Comparison of ENCODE assay signal across 1 cellular context in the genomic region with DNA sequence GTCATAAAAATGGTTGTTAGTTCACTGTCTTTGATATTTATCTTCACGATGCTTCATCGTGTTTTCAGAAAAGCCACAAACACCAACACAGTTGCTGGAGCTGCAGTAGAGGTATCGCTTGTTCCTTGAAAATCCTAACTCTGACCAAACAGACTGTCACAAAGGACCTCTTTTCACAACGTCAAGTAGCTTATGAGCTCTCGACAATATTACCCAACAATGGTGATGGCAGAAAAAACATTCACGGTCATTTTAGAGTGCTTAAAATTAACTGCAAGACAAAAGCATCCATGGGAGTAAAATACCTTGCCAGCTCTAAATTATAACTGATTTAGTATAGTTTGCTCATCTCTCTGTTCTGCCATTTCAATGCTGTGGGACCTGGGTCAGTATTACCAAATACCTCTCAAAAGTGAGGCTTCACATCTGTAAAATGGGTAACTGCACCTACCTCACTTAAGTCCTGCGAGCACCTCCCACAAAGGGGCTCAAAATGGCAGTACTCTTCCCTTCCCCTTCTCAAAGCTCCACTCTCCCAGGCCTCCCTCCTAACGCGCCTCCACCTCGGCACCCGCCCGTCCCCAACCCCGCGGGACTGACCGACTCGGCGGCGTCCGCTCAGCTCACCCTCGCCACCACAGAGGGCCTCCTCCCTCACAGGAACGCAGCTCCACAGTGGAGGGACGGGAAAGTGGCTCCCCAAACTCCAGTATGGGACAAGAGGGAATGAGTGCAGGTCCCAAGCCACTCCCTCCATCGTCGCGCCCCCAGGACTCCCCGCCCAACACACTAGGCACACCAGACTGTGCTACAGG.
TF ChIP-seq lines count a peak whose summit lies in the region.

No MANE protein-coding gene starts in this region.

TF ChIP-seq in GM12878, 131 proteins besides CTCF, POLR2A, EP300 and RAD21 (continued from another document):
- TF ChIP-seq, protein P1, sequence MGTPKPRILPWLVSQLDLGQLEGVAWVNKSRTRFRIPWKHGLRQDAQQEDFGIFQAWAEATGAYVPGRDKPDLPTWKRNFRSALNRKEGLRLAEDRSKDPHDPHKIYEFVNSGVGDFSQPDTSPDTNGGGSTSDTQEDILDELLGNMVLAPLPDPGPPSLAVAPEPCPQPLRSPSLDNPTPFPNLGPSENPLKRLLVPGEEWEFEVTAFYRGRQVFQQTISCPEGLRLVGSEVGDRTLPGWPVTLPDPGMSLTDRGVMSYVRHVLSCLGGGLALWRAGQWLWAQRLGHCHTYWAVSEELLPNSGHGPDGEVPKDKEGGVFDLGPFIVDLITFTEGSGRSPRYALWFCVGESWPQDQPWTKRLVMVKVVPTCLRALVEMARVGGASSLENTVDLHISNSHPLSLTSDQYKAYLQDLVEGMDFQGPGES (IDR thresholded peaks at IDR 0.05) = no peak
- TF ChIP-seq YY1 (IDR thresholded peaks at IDR 0.05; ENCODE audit: low read depth, low read length) = peak; percentile 88
- no peak for TF ChIP-seq TCF7 (IDR thresholded peaks at IDR 0.05; ENCODE audit: borderline replicate concordance)
- TF ChIP-seq, protein P2, sequence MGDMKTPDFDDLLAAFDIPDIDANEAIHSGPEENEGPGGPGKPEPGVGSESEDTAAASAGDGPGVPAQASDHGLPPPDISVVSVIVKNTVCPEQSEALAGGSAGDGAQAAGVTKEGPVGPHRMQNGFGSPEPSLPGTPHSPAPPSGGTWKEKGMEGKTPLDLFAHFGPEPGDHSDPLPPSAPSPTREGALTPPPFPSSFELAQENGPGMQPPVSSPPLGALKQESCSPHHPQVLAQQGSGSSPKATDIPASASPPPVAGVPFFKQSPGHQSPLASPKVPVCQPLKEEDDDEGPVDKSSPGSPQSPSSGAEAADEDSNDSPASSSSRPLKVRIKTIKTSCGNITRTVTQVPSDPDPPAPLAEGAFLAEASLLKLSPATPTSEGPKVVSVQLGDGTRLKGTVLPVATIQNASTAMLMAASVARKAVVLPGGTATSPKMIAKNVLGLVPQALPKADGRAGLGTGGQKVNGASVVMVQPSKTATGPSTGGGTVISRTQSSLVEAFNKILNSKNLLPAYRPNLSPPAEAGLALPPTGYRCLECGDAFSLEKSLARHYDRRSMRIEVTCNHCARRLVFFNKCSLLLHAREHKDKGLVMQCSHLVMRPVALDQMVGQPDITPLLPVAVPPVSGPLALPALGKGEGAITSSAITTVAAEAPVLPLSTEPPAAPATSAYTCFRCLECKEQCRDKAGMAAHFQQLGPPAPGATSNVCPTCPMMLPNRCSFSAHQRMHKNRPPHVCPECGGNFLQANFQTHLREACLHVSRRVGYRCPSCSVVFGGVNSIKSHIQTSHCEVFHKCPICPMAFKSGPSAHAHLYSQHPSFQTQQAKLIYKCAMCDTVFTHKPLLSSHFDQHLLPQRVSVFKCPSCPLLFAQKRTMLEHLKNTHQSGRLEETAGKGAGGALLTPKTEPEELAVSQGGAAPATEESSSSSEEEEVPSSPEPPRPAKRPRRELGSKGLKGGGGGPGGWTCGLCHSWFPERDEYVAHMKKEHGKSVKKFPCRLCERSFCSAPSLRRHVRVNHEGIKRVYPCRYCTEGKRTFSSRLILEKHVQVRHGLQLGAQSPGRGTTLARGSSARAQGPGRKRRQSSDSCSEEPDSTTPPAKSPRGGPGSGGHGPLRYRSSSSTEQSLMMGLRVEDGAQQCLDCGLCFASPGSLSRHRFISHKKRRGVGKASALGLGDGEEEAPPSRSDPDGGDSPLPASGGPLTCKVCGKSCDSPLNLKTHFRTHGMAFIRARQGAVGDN (IDR thresholded peaks at IDR 0.05) = no peak
- TF ChIP-seq PML (IDR thresholded peaks at IDR 0.05; ENCODE audit: low read length) = peak; percentile 9; the same call in 1 of the 2 replicates
- TF ChIP-seq TARDBP (IDR thresholded peaks at IDR 0.05; ENCODE audit: borderline replicate concordance) = no peak
- TF ChIP-seq IKZF2 (IDR thresholded peaks at IDR 0.05) = peak; percentile 91 to 94
- TF ChIP-seq, protein P3, sequence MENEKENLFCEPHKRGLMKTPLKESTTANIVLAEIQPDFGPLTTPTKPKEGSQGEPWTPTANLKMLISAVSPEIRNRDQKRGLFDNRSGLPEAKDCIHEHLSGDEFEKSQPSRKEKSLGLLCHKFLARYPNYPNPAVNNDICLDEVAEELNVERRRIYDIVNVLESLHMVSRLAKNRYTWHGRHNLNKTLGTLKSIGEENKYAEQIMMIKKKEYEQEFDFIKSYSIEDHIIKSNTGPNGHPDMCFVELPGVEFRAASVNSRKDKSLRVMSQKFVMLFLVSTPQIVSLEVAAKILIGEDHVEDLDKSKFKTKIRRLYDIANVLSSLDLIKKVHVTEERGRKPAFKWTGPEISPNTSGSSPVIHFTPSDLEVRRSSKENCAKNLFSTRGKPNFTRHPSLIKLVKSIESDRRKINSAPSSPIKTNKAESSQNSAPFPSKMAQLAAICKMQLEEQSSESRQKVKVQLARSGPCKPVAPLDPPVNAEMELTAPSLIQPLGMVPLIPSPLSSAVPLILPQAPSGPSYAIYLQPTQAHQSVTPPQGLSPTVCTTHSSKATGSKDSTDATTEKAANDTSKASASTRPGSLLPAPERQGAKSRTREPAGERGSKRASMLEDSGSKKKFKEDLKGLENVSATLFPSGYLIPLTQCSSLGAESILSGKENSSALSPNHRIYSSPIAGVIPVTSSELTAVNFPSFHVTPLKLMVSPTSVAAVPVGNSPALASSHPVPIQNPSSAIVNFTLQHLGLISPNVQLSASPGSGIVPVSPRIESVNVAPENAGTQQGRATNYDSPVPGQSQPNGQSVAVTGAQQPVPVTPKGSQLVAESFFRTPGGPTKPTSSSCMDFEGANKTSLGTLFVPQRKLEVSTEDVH (IDR thresholded peaks at IDR 0.05; ENCODE audit: low read depth, partially characterized antibody) = no peak
- TF ChIP-seq LARP7 (IDR thresholded peaks at IDR 0.05) = no peak
- TF ChIP-seq MTA2 (IDR thresholded peaks at IDR 0.05; ENCODE audit: low read depth) = peak; percentile 28; the same call in 1 of the 2 replicates
- TF ChIP-seq SIN3A (IDR thresholded peaks at IDR 0.05; ENCODE audit: low read depth, low read length) = 0 out of 2 replicates have a peak, but pooled peaks have one; percentile 67
- TF ChIP-seq SRF (IDR thresholded peaks at IDR 0.05; ENCODE audit: low read depth in 2 of 2, low read length in 2 of 2) = no peak
- no peak for TF ChIP-seq ETV6 (conservative IDR thresholded peaks at IDR 0.05 in 1 of 2, IDR thresholded peaks at IDR 0.05 in 1 of 2; ENCODE audit: borderline replicate concordance in 1 of 2, low read depth in 1 of 2)
- no peak for TF ChIP-seq KDM1A (IDR thresholded peaks at IDR 0.05; ENCODE audit: borderline replicate concordance)
- no peak for TF ChIP-seq CREB1 (IDR thresholded peaks at IDR 0.05; ENCODE audit: low read depth)
- TF ChIP-seq STAT3 (IDR thresholded peaks at IDR 0.05; ENCODE audit: low read depth, low read length) = no peak
- TF ChIP-seq ZNF384 (IDR thresholded peaks at IDR 0.05; ENCODE audit: borderline replicate concordance, low read depth, low read length) = no peak
- TF ChIP-seq SIX5 (IDR thresholded peaks at IDR 0.05; ENCODE audit: low read depth, low read length, severe bottlenecking) = no peak
- no peak for TF ChIP-seq SMC3 (IDR thresholded peaks at IDR 0.05; ENCODE audit: borderline replicate concordance, low read length)
